33 cellular contexts compared by ENCODE assay signal in genomic region chr11:34505874-34506273, GRCh38. TPM values are rescaled to one million over a fixed set of nuclear protein-coding genes. Genes with fewer than 3 reads are reported as not detected.
"Had no signal": no experiment of that assay in that cellular context is flagged by ENCODE, and none has a peak within 500 bp of the region (broad histone marks: within the 10 kb centered on the region; RNA-seq: fewer than 3 reads in every experiment).

No MANE protein-coding gene starts in this region.

- H3K27me3 ChIP-seq: adrenal gland, body of pancreas, breast epithelium, Peyer's patch, SJSA1 had no signal

- H3K9me3 Mint-ChIP-seq: activated CD4-positive, alpha-beta T cell treated with anti-CD3 and anti-CD28 coated beads, Interleukin-2, amount 10 ng/mL, durations not matched to agents 24 days and 14 days; activated naive CD4-positive, alpha-beta T cell treated with anti-CD3 and anti-CD28 coated beads for 36 hours; activated naive CD4-positive, alpha-beta T cell treated with anti-CD3 and anti-CD28 coated beads, Interleukin-2, amount 50 U/mL, for 72 hours; activated T-cell treated with anti-CD3 and anti-CD28 coated beads, Interleukin-2, amount 50 U/mL, for 4 hours; activated T-helper 1 cell treated with anti-CD3 and anti-CD28 coated beads, Interleukin-12 subunit alpha, Interleukin-12 subunit beta, Interleukin-2, Interleukin-4 antibody, amounts not matched to agents 30 ng/mL and 10 ng/mL and 1 ng/mL, durations not matched to agents 14 hours and 24 hours and 36 hours; T-helper 1 cell treated with Interleukin-12 subunit alpha and Interleukin-12 subunit beta and Interleukin-4 antibody, amounts not matched to agents 30 μg/mL and 1 μg/mL, for 36 hours; T-helper 2 cell treated with Interferon-gamma antibody and Interleukin-4, amounts not matched to agents 5 μg/mL and 100 μg/mL, for 36 hours had no signal

- H3K27ac Mint-ChIP-seq: activated CD4-positive, alpha-beta T cell treated with anti-CD3 and anti-CD28 coated beads, Interleukin-2, amount 10 ng/mL, durations not matched to agents 24 days and 14 days; activated naive CD4-positive, alpha-beta T cell treated with anti-CD3 and anti-CD28 coated beads for 36 hours; activated naive CD4-positive, alpha-beta T cell treated with anti-CD3 and anti-CD28 coated beads, Interleukin-2, amount 50 U/mL, for 72 hours; activated T-helper 1 cell treated with anti-CD3 and anti-CD28 coated beads, Interleukin-12 subunit alpha, Interleukin-12 subunit beta, Interleukin-2, Interleukin-4 antibody, amounts not matched to agents 30 ng/mL and 10 ng/mL and 1 ng/mL, durations not matched to agents 14 hours and 24 hours and 36 hours; T-helper 1 cell treated with Interleukin-12 subunit alpha and Interleukin-12 subunit beta and Interleukin-4 antibody, amounts not matched to agents 30 μg/mL and 1 μg/mL, for 36 hours; T-helper 2 cell treated with Interferon-gamma antibody and Interleukin-4, amounts not matched to agents 5 μg/mL and 100 μg/mL, for 36 hours had no signal

- H3K4me3 ChIP-seq: adrenal gland, body of pancreas, breast epithelium, Peyer's patch, SJSA1 had no signal

- H3K4me3 Mint-ChIP-seq: activated CD4-positive, alpha-beta T cell treated with anti-CD3 and anti-CD28 coated beads, Interleukin-2, amount 10 ng/mL, durations not matched to agents 24 days and 14 days; activated naive CD4-positive, alpha-beta T cell treated with anti-CD3 and anti-CD28 coated beads for 36 hours; activated T-cell treated with anti-CD3 and anti-CD28 coated beads, Interleukin-2, amount 50 U/mL, for 4 hours; activated T-helper 1 cell treated with anti-CD3 and anti-CD28 coated beads, Interleukin-12 subunit alpha, Interleukin-12 subunit beta, Interleukin-2, Interleukin-4 antibody, amounts not matched to agents 30 ng/mL and 10 ng/mL and 1 ng/mL, durations not matched to agents 14 hours and 24 hours and 36 hours; T-helper 1 cell treated with Interleukin-12 subunit alpha and Interleukin-12 subunit beta and Interleukin-4 antibody, amounts not matched to agents 30 μg/mL and 1 μg/mL, for 36 hours; T-helper 2 cell treated with Interferon-gamma antibody and Interleukin-4, amounts not matched to agents 5 μg/mL and 100 μg/mL, for 36 hours had no signal

- FAIRE-seq: astrocyte, TTC549 had no signal

- H3K9me3 ChIP-seq: adrenal gland, body of pancreas, breast epithelium, Peyer's patch, SJSA1, SK-N-SH had no signal

- H3K27ac ChIP-seq: adrenal gland, body of pancreas, breast epithelium, Peyer's patch, SJSA1 had no signal

- H3K4me1 Mint-ChIP-seq: activated CD4-positive, alpha-beta T cell treated with anti-CD3 and anti-CD28 coated beads, Interleukin-2, amount 10 ng/mL, durations not matched to agents 24 days and 14 days had no signal

- H3K9ac ChIP-seq: SK-N-SH had no signal

- H3K36me3 Mint-ChIP-seq: activated naive CD4-positive, alpha-beta T cell treated with anti-CD3 and anti-CD28 coated beads, Interleukin-2, amount 50 U/mL, for 72 hours had no signal

- H3K4me1 ChIP-seq: adrenal gland, Peyer's patch, SJSA1 had no signal

- H3K4me2 ChIP-seq: SK-N-SH had no signal

- H3K36me3 ChIP-seq: adrenal gland, breast epithelium, Peyer's patch, SJSA1 had no signal

- ATAC-seq: activated naive CD4-positive, alpha-beta T cell treated with anti-CD3 and anti-CD28 coated beads, Interleukin-2, amount 50 U/mL, for 72 hours; activated T-cell treated with anti-CD3 and anti-CD28 coated beads, Interleukin-2, amount 50 U/mL, for 4 hours; body of pancreas; PC-3 had no signal

- DNase-seq: activated CD4-positive, alpha-beta T cell treated with anti-CD3 and anti-CD28 coated beads, Interleukin-2, amount 10 ng/mL, durations not matched to agents 24 days and 14 days; activated CD4-positive, alpha-beta T cell treated with anti-CD3 and anti-CD28 coated beads, Interleukin-2, amount 50 U/mL, for 4 hours; activated CD8-positive, alpha-beta memory T cell treated with anti-CD3 and anti-CD28 coated beads, Interleukin-2, amount 50 U/mL, for 4 hours; activated gamma-delta T cell treated with Interleukin-2 at 50 U/mL for 16 hours; activated naive CD4-positive, alpha-beta T cell treated with anti-CD3 and anti-CD28 coated beads for 36 hours; activated T-cell treated with anti-CD3 and anti-CD28 coated beads for 4 hours; activated T-cell treated with anti-CD3 and anti-CD28 coated beads, Interleukin-2, amount 50 U/mL, for 4 hours; adrenal gland; body of pancreas; NCI-H1105; NCI-H1417 treated with DMSO at 0.1 percent for 48 hours; NCI-H187 treated with DMSO at 0.1 percent for 48 hours; NCI-H2081; NCI-H2171 treated with DMSO at 0.1 percent for 48 hours; NCI-H345; NCI-H524 treated with DMSO at 0.1 percent for 48 hours; NCI-H748 treated with DMSO at 0.1 percent for 48 hours; NK-92 treated with Interleukin-12 subunit alpha and Interleukin-12 subunit beta, amount 100 ng/mL, for 24 hours; PC-3; Peyer's patch; RPMI8226; SHP77 treated with DMSO at 0.1 percent for 48 hours; SK-N-SH had no signal

RNA-seq across cellular contexts. Expression of gene ELF5, which starts 7.7 kb away (rescaled TPM):
- total RNA-seq: activated CD4-positive, alpha-beta T cell treated with anti-CD3 and anti-CD28 coated beads, Interleukin-2, amount 10 ng/mL, durations not matched to agents 24 days and 14 days; activated naive CD4-positive, alpha-beta T cell treated with anti-CD3 and anti-CD28 coated beads for 36 hours; activated naive CD4-positive, alpha-beta T cell treated with anti-CD3 and anti-CD28 coated beads, Interleukin-2, amount 50 U/mL, for 72 hours; activated T-cell treated with anti-CD3 and anti-CD28 coated beads, Interleukin-2, amount 50 U/mL, for 4 hours; activated T-helper 1 cell treated with anti-CD3 and anti-CD28 coated beads, Interleukin-12 subunit alpha, Interleukin-12 subunit beta, Interleukin-2, Interleukin-4 antibody, amounts not matched to agents 30 ng/mL and 10 ng/mL and 1 ng/mL, durations not matched to agents 14 hours and 24 hours and 36 hours; adrenal gland; astrocyte; body of pancreas; cardiac septum; NCI-H460; Peyer's patch; SJSA1 had no signal
- polyA plus RNA-seq: SK-N-SH had no signal
